ENCODE assay signal across 10 cellular contexts in the genomic region with DNA sequence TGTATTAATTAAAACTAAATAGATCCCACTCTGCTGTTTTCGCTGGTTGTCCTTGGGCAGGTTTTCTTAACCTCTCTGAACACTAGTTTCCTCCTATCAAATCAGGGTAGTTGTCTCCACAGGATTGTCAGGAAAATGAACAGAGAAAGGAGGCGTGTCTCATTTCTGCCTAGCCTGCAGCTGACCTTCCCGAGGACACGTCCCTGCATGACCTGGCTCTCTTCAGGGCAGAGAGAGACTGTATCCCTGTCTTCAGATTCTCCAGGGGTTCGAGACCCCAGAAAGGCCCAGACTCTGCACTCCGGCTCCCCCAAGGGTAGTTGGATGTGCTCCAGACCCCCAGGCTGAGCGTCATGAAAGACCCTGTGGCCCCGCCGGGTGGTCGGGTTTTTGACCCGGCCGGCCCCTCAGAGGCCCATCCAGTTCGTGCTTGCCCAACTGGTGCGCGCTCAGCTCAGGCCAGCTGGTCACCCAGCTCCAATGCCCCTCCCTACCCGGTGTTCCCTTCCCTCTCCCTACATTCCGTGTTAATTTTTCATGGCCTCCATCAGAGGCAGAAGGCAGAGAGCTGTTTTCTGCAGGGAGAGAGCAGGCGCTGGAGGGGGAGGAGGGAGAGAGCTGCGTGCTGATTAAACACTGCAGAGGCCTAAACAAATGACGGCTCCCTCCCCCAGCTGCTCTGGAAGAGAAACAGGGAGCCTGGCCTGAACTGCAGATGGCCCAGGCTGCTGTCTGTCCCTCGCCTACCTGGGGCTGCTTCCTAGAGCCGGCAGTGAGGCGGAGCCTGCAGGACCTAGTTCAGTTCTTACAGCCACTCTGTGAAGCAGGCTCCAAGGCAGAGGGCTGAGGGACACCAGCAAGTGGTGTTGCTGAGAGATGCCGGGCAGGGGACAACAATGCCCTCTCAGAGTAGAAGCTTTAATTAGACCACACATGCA.
DNase-seq lines count a peak whose midpoint lies in the region; ATAC-seq and TF ChIP-seq lines count a peak whose summit lies in the region.
"Had no signal": no experiment of that assay in that cellular context is flagged by ENCODE, and none has a peak within 500 bp of the region (broad histone marks: within the 10 kb centered on the region; RNA-seq: fewer than 3 reads in every experiment).

No MANE protein-coding gene starts in this region.

- TF ChIP-seq CTCF in adrenal gland (IDR thresholded peaks at IDR 0.05) = no peak

- H3K27me3 ChIP-seq in adrenal gland = no peaks in the 10 kb centered on the region

- DNase-seq in NCI-H2029 (lab: John Stamatoyannopoulos, UW) (peak; percentile 25), NCI-H2029 treated with DMSO at 0.1 percent for 48 hours (lab: John Stamatoyannopoulos, UW) (no peak), adrenal gland (peak in 4 of 7 donors; percentile 46 to 92 (median 60)), inferior parietal cortex (ENCODE audit: extremely low spot score) (peak; percentile 48), superior temporal gyrus (ENCODE audit: extremely low spot score) (peak; percentile 76), NOMO-1 treated with DMSO at 0.1 percent for 48 hours (lab: John Stamatoyannopoulos, UW; ENCODE audit: unreplicated experiment) (no peak), MV-4-11 (lab: John Stamatoyannopoulos, UW) (no peak)
- DNase-seq in stimulated activated naive CD8-positive, alpha-beta T cell treated with anti-CD3 and anti-CD28 coated beads, Interleukin-15, Interleukin-2, amounts not matched to agents 100 U/mL and 50 U/mL, for 24 hours = no peak
- DNase-seq: foreskin melanocyte had no signal

- intact Hi-C loops in adrenal gland (cut with DNase I) = no loop called here

- H3K9me3 ChIP-seq in adrenal gland (replicated peaks in 1 of 3) = no peaks in the 10 kb centered on the region
- H3K9me3 ChIP-seq: A549 had no signal

- WGBS in adrenal gland, 4 donors = 49 to 54% (median 52%) methylated on average over 20 to 24 of the region's 24 CpGs

- peak overlapping the region in 4 of 5 donors; percentile 24 to 70 (median 51) for H3K27ac ChIP-seq in adrenal gland

- H3K4me3 ChIP-seq in adrenal gland = no peak overlapping the region
- H3K4me3 ChIP-seq: A549 had no signal

- peaks cover 0 to 5% of the 10 kb centered on the region in 2 donors for H3K36me3 ChIP-seq in adrenal gland (replicated peaks in 1 of 2)

- peaks cover 27 to 61% of the 10 kb centered on the region in 2 donors for H3K4me1 ChIP-seq in adrenal gland (replicated peaks in 1 of 2)
- H3K4me1 ChIP-seq: A549 had no signal

- no peak for TF ChIP-seq POLR2A in adrenal gland (IDR thresholded peaks at IDR 0.05)

- ATAC-seq in stimulated activated naive CD8-positive, alpha-beta T cell treated with anti-CD3 and anti-CD28 coated beads, Interleukin-15, Interleukin-2, amounts not matched to agents 100 U/mL and 50 U/mL, for 24 hours = no peak
- ATAC-seq: A549 had no signal

Comparison
In these comparisons a context has a peak if more than half of its experiments do, and no peak if none do; other contexts are left out.
1. DNase-seq: peak in NCI-H2029 (single experiment), adrenal gland (4 of 7), inferior parietal cortex (single experiment) and superior temporal gyrus (single experiment); none in NCI-H2029 treated with DMSO at 0.1 percent for 48 hours (single experiment), NOMO-1 treated with DMSO at 0.1 percent for 48 hours (single experiment), MV-4-11 (single experiment) and stimulated activated naive CD8-positive, alpha-beta T cell treated with anti-CD3 and anti-CD28 coated beads, Interleukin-15, Interleukin-2, amounts not matched to agents 100 U/mL and 50 U/mL, for 24 hours (single experiment).